ENCODE assay signal across 2 cellular contexts in the genomic region with DNA sequence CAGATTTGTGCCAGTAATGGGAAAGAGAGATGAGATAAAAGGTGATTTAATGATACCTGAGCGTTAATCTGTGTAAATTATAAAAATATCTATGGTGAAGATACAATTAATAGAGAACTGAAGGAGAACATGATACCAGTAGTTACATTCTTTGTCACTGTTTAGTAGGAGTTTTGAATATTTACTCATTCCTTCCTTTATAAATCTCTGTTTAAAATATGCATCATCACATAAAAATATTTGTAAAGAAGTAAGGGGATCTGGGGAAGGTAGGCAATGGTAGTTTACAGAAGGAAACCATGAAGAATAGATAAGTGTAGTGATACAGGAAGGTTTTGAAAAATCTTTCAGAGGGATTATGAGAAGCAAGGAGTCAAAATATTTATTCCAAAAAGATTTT.
TF ChIP-seq lines count a peak whose summit lies in the region.

No MANE protein-coding gene starts in this region.

TF ChIP-seq in SK-N-SH, 30 proteins besides CTCF, POLR2A, EP300 and RAD21 (continued from another document):
- TF ChIP-seq, protein P1, sequence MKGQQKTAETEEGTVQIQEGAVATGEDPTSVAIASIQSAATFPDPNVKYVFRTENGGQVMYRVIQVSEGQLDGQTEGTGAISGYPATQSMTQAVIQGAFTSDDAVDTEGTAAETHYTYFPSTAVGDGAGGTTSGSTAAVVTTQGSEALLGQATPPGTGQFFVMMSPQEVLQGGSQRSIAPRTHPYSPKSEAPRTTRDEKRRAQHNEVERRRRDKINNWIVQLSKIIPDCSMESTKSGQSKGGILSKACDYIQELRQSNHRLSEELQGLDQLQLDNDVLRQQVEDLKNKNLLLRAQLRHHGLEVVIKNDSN (IDR thresholded peaks at IDR 0.05; ENCODE audit: borderline replicate concordance, low read depth) = no peak

TF ChIP-seq in SK-N-SH treated with all-trans-retinoic acid at 6 μM for 48 hours, 23 proteins besides CTCF, POLR2A, EP300 and RAD21 (continued from another document):
- TF ChIP-seq ARNTL (CRISPR knock-in tag; IDR thresholded peaks at IDR 0.05; ENCODE audit: borderline replicate concordance, low read depth) (no peak), ZFP3 (CRISPR knock-in tag; IDR thresholded peaks at IDR 0.05) (no peak), PPARA (CRISPR knock-in tag; IDR thresholded peaks at IDR 0.05; ENCODE audit: borderline replicate concordance) (no peak), GLIS3 (CRISPR knock-in tag; IDR thresholded peaks at IDR 0.05) (no peak), SNAI2 (CRISPR knock-in tag; IDR thresholded peaks at IDR 0.05) (no peak), ZNF8 (CRISPR knock-in tag; IDR thresholded peaks at IDR 0.05) (no peak), ZNF565 (CRISPR knock-in tag; conservative IDR thresholded peaks at IDR 0.05; ENCODE audit: low read depth) (no peak), BACH2 (CRISPR knock-in tag; IDR thresholded peaks at IDR 0.05; ENCODE audit: borderline replicate concordance) (no peak), ISL1 (CRISPR knock-in tag; IDR thresholded peaks at IDR 0.05) (no peak), TCF4 (CRISPR knock-in tag; IDR thresholded peaks at IDR 0.05; ENCODE audit: borderline replicate concordance) (no peak)
- TF ChIP-seq, protein P2, sequence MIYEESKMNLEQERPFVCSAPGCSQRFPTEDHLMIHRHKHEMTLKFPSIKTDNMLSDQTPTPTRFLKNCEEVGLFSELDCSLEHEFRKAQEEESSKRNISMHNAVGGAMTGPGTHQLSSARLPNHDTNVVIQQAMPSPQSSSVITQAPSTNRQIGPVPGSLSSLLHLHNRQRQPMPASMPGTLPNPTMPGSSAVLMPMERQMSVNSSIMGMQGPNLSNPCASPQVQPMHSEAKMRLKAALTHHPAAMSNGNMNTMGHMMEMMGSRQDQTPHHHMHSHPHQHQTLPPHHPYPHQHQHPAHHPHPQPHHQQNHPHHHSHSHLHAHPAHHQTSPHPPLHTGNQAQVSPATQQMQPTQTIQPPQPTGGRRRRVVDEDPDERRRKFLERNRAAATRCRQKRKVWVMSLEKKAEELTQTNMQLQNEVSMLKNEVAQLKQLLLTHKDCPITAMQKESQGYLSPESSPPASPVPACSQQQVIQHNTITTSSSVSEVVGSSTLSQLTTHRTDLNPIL (CRISPR knock-in tag; IDR thresholded peaks at IDR 0.05; ENCODE audit: low read depth) = no peak
- TF ChIP-seq, protein P3, sequence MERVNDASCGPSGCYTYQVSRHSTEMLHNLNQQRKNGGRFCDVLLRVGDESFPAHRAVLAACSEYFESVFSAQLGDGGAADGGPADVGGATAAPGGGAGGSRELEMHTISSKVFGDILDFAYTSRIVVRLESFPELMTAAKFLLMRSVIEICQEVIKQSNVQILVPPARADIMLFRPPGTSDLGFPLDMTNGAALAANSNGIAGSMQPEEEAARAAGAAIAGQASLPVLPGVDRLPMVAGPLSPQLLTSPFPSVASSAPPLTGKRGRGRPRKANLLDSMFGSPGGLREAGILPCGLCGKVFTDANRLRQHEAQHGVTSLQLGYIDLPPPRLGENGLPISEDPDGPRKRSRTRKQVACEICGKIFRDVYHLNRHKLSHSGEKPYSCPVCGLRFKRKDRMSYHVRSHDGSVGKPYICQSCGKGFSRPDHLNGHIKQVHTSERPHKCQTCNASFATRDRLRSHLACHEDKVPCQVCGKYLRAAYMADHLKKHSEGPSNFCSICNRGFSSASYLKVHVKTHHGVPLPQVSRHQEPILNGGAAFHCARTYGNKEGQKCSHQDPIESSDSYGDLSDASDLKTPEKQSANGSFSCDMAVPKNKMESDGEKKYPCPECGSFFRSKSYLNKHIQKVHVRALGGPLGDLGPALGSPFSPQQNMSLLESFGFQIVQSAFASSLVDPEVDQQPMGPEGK (CRISPR knock-in tag; IDR thresholded peaks at IDR 0.05; ENCODE audit: borderline replicate concordance) = no peak
- TF ChIP-seq, protein P4, sequence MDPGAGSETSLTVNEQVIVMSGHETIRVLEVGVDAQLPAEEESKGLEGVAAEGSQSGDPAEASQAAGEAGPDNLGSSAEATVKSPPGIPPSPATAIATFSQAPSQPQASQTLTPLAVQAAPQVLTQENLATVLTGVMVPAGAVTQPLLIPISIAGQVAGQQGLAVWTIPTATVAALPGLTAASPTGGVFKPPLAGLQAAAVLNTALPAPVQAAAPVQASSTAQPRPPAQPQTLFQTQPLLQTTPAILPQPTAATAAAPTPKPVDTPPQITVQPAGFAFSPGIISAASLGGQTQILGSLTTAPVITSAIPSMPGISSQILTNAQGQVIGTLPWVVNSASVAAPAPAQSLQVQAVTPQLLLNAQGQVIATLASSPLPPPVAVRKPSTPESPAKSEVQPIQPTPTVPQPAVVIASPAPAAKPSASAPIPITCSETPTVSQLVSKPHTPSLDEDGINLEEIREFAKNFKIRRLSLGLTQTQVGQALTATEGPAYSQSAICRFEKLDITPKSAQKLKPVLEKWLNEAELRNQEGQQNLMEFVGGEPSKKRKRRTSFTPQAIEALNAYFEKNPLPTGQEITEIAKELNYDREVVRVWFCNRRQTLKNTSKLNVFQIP (CRISPR knock-in tag; IDR thresholded peaks at IDR 0.05; ENCODE audit: borderline replicate concordance, low read depth) = no peak
